ENCODE assay signal across 23 cellular contexts in genomic region chr14:99741227-99741976, GRCh38. TPM values are rescaled to one million over a fixed set of nuclear protein-coding genes. Genes with fewer than 3 reads are reported as not detected.
DNase-seq lines count a peak whose midpoint lies in the region; ATAC-seq and TF ChIP-seq lines count a peak whose summit lies in the region.
"Had no signal": no experiment of that assay in that cellular context is flagged by ENCODE, and none has a peak within 500 bp of the region (broad histone marks: within the 10 kb centered on the region; RNA-seq: fewer than 3 reads in every experiment).

No MANE protein-coding gene starts in this region.

- H3K9me3 ChIP-seq in left ventricle myocardium inferior (replicated peaks) (no peaks in the 10 kb centered on the region), muscle layer of colon (ENCODE audit: low read length) (no peaks in the 10 kb centered on the region), sigmoid colon (no peaks in the 10 kb centered on the region)
- H3K9me3 ChIP-seq: SJSA1 had no signal

- H3K36me3 ChIP-seq in left ventricle myocardium inferior: no peaks in the 10 kb centered on the region
- no peaks in the 10 kb centered on the region for H3K36me3 ChIP-seq in muscle layer of colon (ENCODE audit: insufficient read depth, low read length)
- no peaks in the 10 kb centered on the region for H3K36me3 ChIP-seq in sigmoid colon

- H3K27me3 ChIP-seq in left ventricle myocardium inferior (ENCODE audit: low read depth) (no peaks in the 10 kb centered on the region), muscle layer of colon (ENCODE audit: control insufficient read depth in 1 of 2, insufficient read depth in 2 of 2, low read length in 2 of 2) (no peaks in the 10 kb centered on the region), sigmoid colon (no peaks in the 10 kb centered on the region)
- H3K27me3 ChIP-seq: SJSA1 had no signal

- TF ChIP-seq CTCF in left ventricle myocardium inferior (IDR thresholded peaks at IDR 0.05; ENCODE audit: borderline replicate concordance) (no peak), sigmoid colon (IDR thresholded peaks at IDR 0.05) (no peak)

- no peak for TF ChIP-seq EP300 in sigmoid colon (IDR thresholded peaks at IDR 0.05)

- intact Hi-C loops in left ventricle myocardium inferior (cut with micrococcal nuclease) (no loop called here), cardiac septum (cut with DNase I) (no loop called here), sigmoid colon (cut with DNase I) (no loop called here)

- H3K27ac ChIP-seq in left ventricle myocardium inferior (replicated peaks) (peak overlapping the region; percentile 94), muscle layer of colon (ENCODE audit: low read depth, low read length) (peak overlapping the region; percentile 29), sigmoid colon (peak overlapping the region; percentile 85 to 90 (median 87))
- H3K27ac ChIP-seq: GM23248, SJSA1 had no signal

- ATAC-seq in GM21360 (IDR thresholded peaks at IDR 0.05; ENCODE audit: unreplicated experiment): no peak
- ATAC-seq: HepG2, K562 had no signal

- peaks cover 84% of the 10 kb centered on the region for H3K4me1 ChIP-seq in left ventricle myocardium inferior
- H3K4me1 ChIP-seq in muscle layer of colon (ENCODE audit: insufficient read depth, low read length): peaks cover 47% of the 10 kb centered on the region
- peaks cover 0 to 78% (median 61%) of the 10 kb centered on the region in 4 donors for H3K4me1 ChIP-seq in sigmoid colon

- DNase-seq in left ventricle myocardium inferior: no peak
- no peak for DNase-seq in cardiac septum (ENCODE audit: low spot score)
- DNase-seq in sigmoid colon: peak; percentile 54
- DNase-seq in SK-N-DZ (ENCODE audit: low spot score): no peak
- DNase-seq in activated naive CD4-positive, alpha-beta T cell treated with Interleukin-2 at 50 U/mL for 16 hours: no peak
- DNase-seq: Calu3, DMS153, DND-41, GM23248, H7, Kasumi-1, NCI-H1092 treated with DMSO at 0.1 percent for 48 hours, NCI-H146, NCI-H2029, NCI-H446, NCI-H524 treated with DMSO at 0.1 percent for 48 hours, NCI-H774 had no signal

- WGBS in sigmoid colon, 2 donors: 88% methylated on average over 14 of the region's 14 CpGs

- TF ChIP-seq POLR2A in sigmoid colon (IDR thresholded peaks at IDR 0.05): no peak

- no peak overlapping the region for H3K9ac ChIP-seq in muscle layer of colon (ENCODE audit: low read length)
- H3K9ac ChIP-seq: GM23248 had no signal

- peak overlapping the region; percentile 78 for H3K4me3 ChIP-seq in left ventricle myocardium inferior
- no peak overlapping the region for H3K4me3 ChIP-seq in muscle layer of colon (ENCODE audit: low read depth in 1 of 2, low read length in 2 of 2)
- no peak overlapping the region for H3K4me3 ChIP-seq in sigmoid colon
- H3K4me3 ChIP-seq: GM23248, K562, SJSA1 had no signal

RNA-seq across cellular contexts. Expression of gene EML1, which starts 51.8 kb away (rescaled TPM):
- 33.3 TPM for total RNA-seq in left ventricle myocardium inferior
- 29.9 TPM for total RNA-seq in cardiac septum
- 100 to 1,000 TPM in 3 of 4 donors, 10 to 100 TPM in 1; 91.5 to 148 (median 141) TPM for total RNA-seq in sigmoid colon
- 1 to 10 TPM; 3.9 to 7.8 (median 5.0) TPM for polyA plus RNA-seq in sigmoid colon
- polyA plus RNA-seq in SK-N-DZ (2014; cell fraction: cytosol; rRNA removed): 15.2 and 15.4 TPM in 2 replicates
- 11.4 and 12.6 TPM in 2 replicates for polyA plus RNA-seq in SK-N-DZ (2014; cell fraction: nucleus; rRNA removed)

RNA-seq across cellular contexts. Expression of gene CYP46A1, which starts 57.3 kb away (rescaled TPM):
- total RNA-seq in left ventricle myocardium inferior (4.2 TPM), cardiac septum (5.5 TPM), sigmoid colon (1 to 10 TPM in 3 of 4 donors, under 1 TPM in 1; 0.36 to 2.0 (median 1.6) TPM)
- under 1 TPM in 2 of 3 donors, not detected in 1; under 0.01 to 0.35 TPM for polyA plus RNA-seq in sigmoid colon
- polyA plus RNA-seq in SK-N-DZ (2014; cell fraction: cytosol; rRNA removed): 0.06 TPM in 1 of 2 replicates, not detected in the other
- polyA plus RNA-seq in SK-N-DZ (2014; cell fraction: nucleus; rRNA removed): 0.05 TPM in 1 of 2 replicates, not detected in the other
- total RNA-seq: Calu3, HepG2, HT1080, K562 had no signal
- polyA plus RNA-seq: HepG2, K562 had no signal

Comparison
In these comparisons a context has a peak if more than half of its experiments do, and no peak if none do; other contexts are left out.
1. H3K27ac ChIP-seq: peak in every context shown above with its lines; median percentile 94 in left ventricle myocardium inferior; 87 in sigmoid colon; 29 in muscle layer of colon.